ENCODE assay signal across 8 cellular contexts in genomic region chr16:10180771-10181163, GRCh38.
DNase-seq lines count a peak whose midpoint lies in the region; ATAC-seq lines count a peak whose summit lies in the region.

No MANE protein-coding gene starts in this region.

- peak overlapping the region; percentile 9 for H3K4me3 Mint-ChIP-seq in stimulated activated effector memory CD8-positive, alpha-beta T cell treated with anti-CD3 and anti-CD28 coated beads, Interleukin-12 subunit alpha, Interleukin-12 subunit beta, amount 100 ng/mL, for 72 hours

- ATAC-seq in stimulated activated effector memory CD8-positive, alpha-beta T cell treated with anti-CD3 and anti-CD28 coated beads, Interleukin-12 subunit alpha, Interleukin-12 subunit beta, amount 100 ng/mL, for 72 hours = peak; percentile 20
- ATAC-seq in HG03045 (IDR thresholded peaks at IDR 0.05; ENCODE audit: unreplicated experiment) (no peak), HG02623 (IDR thresholded peaks at IDR 0.05; ENCODE audit: unreplicated experiment) (no peak)

- H3K27ac Mint-ChIP-seq in stimulated activated effector memory CD8-positive, alpha-beta T cell treated with anti-CD3 and anti-CD28 coated beads, Interleukin-12 subunit alpha, Interleukin-12 subunit beta, amount 100 ng/mL, for 72 hours = no peak overlapping the region

- DNase-seq in activated T-cell treated with anti-CD3 and anti-CD28 coated beads for 24 hours (ENCODE audit: low read depth) = peak; percentile 11
- no peak for DNase-seq in activated T-cell treated with anti-CD3 and anti-CD28 coated beads, Interleukin-2, amount 50 U/mL, for 1 hour
- peak in 32 of 56 donors; percentile 6 to 59 (median 18) for DNase-seq in amygdala (lab: John Stamatoyannopoulos, UW)
- DNase-seq in iPS-NIHi7 (ENCODE audit: extremely low spot score) = peak; percentile 80
- no peak for DNase-seq in stimulated activated effector memory CD8-positive, alpha-beta T cell treated with anti-CD3 and anti-CD28 coated beads, Interleukin-12 subunit alpha, Interleukin-12 subunit beta, amount 100 ng/mL, for 72 hours (ENCODE audit: low spot score in 2 of 2)
- no peak for DNase-seq in NOMO-1 (lab: John Stamatoyannopoulos, UW; ENCODE audit: unreplicated experiment in 2 of 2)

- H3K4me1 Mint-ChIP-seq in stimulated activated effector memory CD8-positive, alpha-beta T cell treated with anti-CD3 and anti-CD28 coated beads, Interleukin-12 subunit alpha, Interleukin-12 subunit beta, amount 100 ng/mL, for 72 hours = peaks cover 15% of the 10 kb centered on the region

- no peaks in the 10 kb centered on the region for H3K36me3 Mint-ChIP-seq in stimulated activated effector memory CD8-positive, alpha-beta T cell treated with anti-CD3 and anti-CD28 coated beads, Interleukin-12 subunit alpha, Interleukin-12 subunit beta, amount 100 ng/mL, for 72 hours

- H3K9me3 Mint-ChIP-seq in stimulated activated effector memory CD8-positive, alpha-beta T cell treated with anti-CD3 and anti-CD28 coated beads, Interleukin-12 subunit alpha, Interleukin-12 subunit beta, amount 100 ng/mL, for 72 hours = no peaks in the 10 kb centered on the region

Comparison
In these comparisons a context has a peak if more than half of its experiments do, and no peak if none do; other contexts are left out.
1. DNase-seq: peak in activated T-cell treated with anti-CD3 and anti-CD28 coated beads for 24 hours (single experiment), amygdala (32 of 56) and iPS-NIHi7 (single experiment); none in activated T-cell treated with anti-CD3 and anti-CD28 coated beads, Interleukin-2, amount 50 U/mL, for 1 hour (single experiment), stimulated activated effector memory CD8-positive, alpha-beta T cell treated with anti-CD3 and anti-CD28 coated beads, Interleukin-12 subunit alpha, Interleukin-12 subunit beta, amount 100 ng/mL, for 72 hours (0 of 2) and NOMO-1 (0 of 2).